Comparison of ENCODE assay signal across 15 cellular contexts in the genomic region with DNA sequence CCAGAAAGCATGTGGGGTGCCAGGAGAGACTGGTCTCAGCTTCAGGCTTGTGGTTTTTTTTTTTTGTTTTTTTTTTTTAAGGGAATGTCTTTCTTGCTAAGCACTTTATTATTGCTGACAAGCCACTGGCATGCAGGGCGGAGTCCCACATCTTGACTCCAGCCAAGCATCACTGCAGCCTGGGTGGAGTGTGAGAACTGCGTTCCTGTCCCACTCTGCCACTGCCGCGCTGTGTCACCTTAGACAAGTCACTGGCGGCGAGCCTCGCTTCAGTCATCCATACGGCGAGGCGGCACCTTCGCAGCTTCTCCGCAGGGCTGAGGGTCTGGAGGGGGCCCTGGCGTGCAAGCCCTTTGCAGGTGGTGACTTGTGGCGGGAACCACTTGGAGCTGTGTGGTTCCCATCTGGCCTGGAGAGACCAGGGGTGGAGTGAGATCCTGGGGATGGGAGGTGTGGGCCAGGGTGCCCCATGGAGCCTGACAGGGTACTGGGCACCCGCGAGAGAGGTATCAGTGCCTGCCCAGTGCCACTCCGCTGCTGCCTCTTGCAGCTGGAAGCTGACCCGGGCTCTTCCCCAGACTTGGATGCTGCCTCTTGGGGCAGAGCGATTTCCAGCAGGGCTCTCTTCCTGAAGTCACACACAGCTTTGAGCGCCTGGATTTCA.
DNase-seq lines count a peak whose midpoint lies in the region; ATAC-seq and TF ChIP-seq lines count a peak whose summit lies in the region.
"Had no signal": no experiment of that assay in that cellular context is flagged by ENCODE, and none has a peak within 500 bp of the region (broad histone marks: within the 10 kb centered on the region; RNA-seq: fewer than 3 reads in every experiment).

No MANE protein-coding gene starts in this region.

- no peak overlapping the region for H4K91ac ChIP-seq in neuronal stem cell (ENCODE audit: low read depth, low read length, poor library complexity)

- H3K9ac ChIP-seq in neuronal stem cell (ENCODE audit: low read depth, low read length, poor library complexity) = no peak overlapping the region

- H3K4ac ChIP-seq in neuronal stem cell (ENCODE audit: low read length) = peak overlapping the region; percentile 55

- H3K4me1 ChIP-seq in neuronal stem cell (ENCODE audit: control insufficient read depth in 2 of 2, insufficient read depth in 1 of 2, low read depth in 1 of 2, low read length in 2 of 2) = peaks cover 15 to 36% of the 10 kb centered on the region in 2 donors
- H3K4me1 ChIP-seq: colonic mucosa had no signal

- H3K18ac ChIP-seq in neuronal stem cell (ENCODE audit: low read length) = peak overlapping the region; percentile 59

- H3K14ac ChIP-seq in neuronal stem cell (ENCODE audit: low read length) = peak overlapping the region; percentile 73

- peak overlapping the region; percentile 24 for H2BK15ac ChIP-seq in neuronal stem cell (ENCODE audit: low read length)

- no CpG with 5 or more reads among the region's 20 CpGs for WGBS in neuronal stem cell (ENCODE audit: extremely low coverage in 2 of 2, insufficient read length in 2 of 2, insufficient replicate concordance in 1 of 2), 2 donors

- DNase-seq in AG10803 (ENCODE audit: low read depth) = peak; percentile 91
- peak; percentile 61 for DNase-seq in choroid plexus epithelial cell (ENCODE audit: low read depth)
- DNase-seq in neuronal stem cell (ENCODE audit: low spot score) = no peak
- no peak for DNase-seq in iPS-NIHi7 (ENCODE audit: extremely low spot score)
- DNase-seq in HuH-7.5 (ENCODE audit: low spot score) = no peak
- DNase-seq in NCI-H128 (lab: John Stamatoyannopoulos, UW; ENCODE audit: unreplicated experiment) = no peak
- DNase-seq: activated naive CD4-positive, alpha-beta T cell treated with Interleukin-2 at 50 U/mL for 16 hours; BE2C; colonic mucosa; NCI-H1105 treated with DMSO at 0.1 percent for 48 hours; nucleus accumbens; spleen had no signal

- H3K79me1 ChIP-seq in neuronal stem cell (ENCODE audit: low read depth, low read length) = no peaks in the 10 kb centered on the region

- H3K27me3 ChIP-seq in neuronal stem cell (ENCODE audit: control insufficient read depth in 3 of 3, insufficient read depth in 3 of 3, low read depth in 1 of 3, low read length in 3 of 3) = no peaks in the 10 kb centered on the region
- H3K27me3 ChIP-seq: BE2C, colonic mucosa had no signal

- H2BK120ac ChIP-seq in neuronal stem cell (ENCODE audit: low read depth, low read length) = no peak overlapping the region

- H3K9me3 ChIP-seq in neuronal stem cell (replicated peaks in 1 of 2; ENCODE audit: control insufficient read depth in 2 of 2, insufficient read depth in 1 of 2, low read depth in 1 of 2, low read length in 2 of 2) = no peaks in the 10 kb centered on the region
- H3K9me3 ChIP-seq: BE2C, colonic mucosa had no signal

- no peak for TF ChIP-seq RAD21 in Ishikawa (IDR thresholded peaks at IDR 0.05; ENCODE audit: low read depth)

- no peak overlapping the region for H3K4me2 ChIP-seq in neuronal stem cell (ENCODE audit: insufficient read depth, low read length, poor library complexity, severe bottlenecking)

- H3K36me3 ChIP-seq in neuronal stem cell (replicated peaks in 1 of 2; ENCODE audit: control insufficient read depth in 2 of 2, insufficient read depth in 2 of 2, low read length in 2 of 2) = no peaks in the 10 kb centered on the region
- H3K36me3 ChIP-seq: colonic mucosa, spleen had no signal

- ATAC-seq in HG02571 (IDR thresholded peaks at IDR 0.05; ENCODE audit: unreplicated experiment) = no peak

- H3K4me3 ChIP-seq in AG10803 (ENCODE audit: low read length) (no peak overlapping the region), choroid plexus epithelial cell (ENCODE audit: low read depth, low read length) (no peak overlapping the region), neuronal stem cell (ENCODE audit: low read length in 2 of 2) (no peak overlapping the region)
- H3K4me3 ChIP-seq: colonic mucosa, spleen had no signal

- no peak overlapping the region for H3K27ac ChIP-seq in neuronal stem cell (replicated peaks; ENCODE audit: low read length)
- H3K27ac ChIP-seq: colonic mucosa, VCaP had no signal

- no peak overlapping the region for H2BK5ac ChIP-seq in neuronal stem cell (ENCODE audit: low read length)

- peak overlapping the region; percentile 92 for H2AK5ac ChIP-seq in neuronal stem cell (ENCODE audit: low read depth, low read length)

- H2AFZ ChIP-seq in neuronal stem cell (ENCODE audit: low read length) = no peak overlapping the region

- no peak for TF ChIP-seq EP300 in Ishikawa (IDR thresholded peaks at IDR 0.05; ENCODE audit: borderline replicate concordance)

- H2BK12ac ChIP-seq in neuronal stem cell (ENCODE audit: low read length) = peak overlapping the region; percentile 91

- TF ChIP-seq CTCF in AG10803 (conservative IDR thresholded peaks at IDR 0.05; ENCODE audit: low read length) (no peak), choroid plexus epithelial cell (conservative IDR thresholded peaks at IDR 0.05; ENCODE audit: low read depth, low read length) (no peak)

- no peak overlapping the region for H4K8ac ChIP-seq in neuronal stem cell (ENCODE audit: low read depth, low read length)

- peak overlapping the region; percentile 57 for H3K23ac ChIP-seq in neuronal stem cell (ENCODE audit: low read depth, low read length, poor library complexity)

TF ChIP-seq in Ishikawa, 13 proteins besides CTCF, POLR2A, EP300 and RAD21:
- no peak for TF ChIP-seq EGR1 (IDR thresholded peaks at IDR 0.05)
- peak; percentile 18; the same call in 1 of the 2 replicates for TF ChIP-seq ZBTB7A (IDR thresholded peaks at IDR 0.05; ENCODE audit: low read depth)
- TF ChIP-seq CEBPB (IDR thresholded peaks at IDR 0.05) = no peak
- TF ChIP-seq, protein P1, sequence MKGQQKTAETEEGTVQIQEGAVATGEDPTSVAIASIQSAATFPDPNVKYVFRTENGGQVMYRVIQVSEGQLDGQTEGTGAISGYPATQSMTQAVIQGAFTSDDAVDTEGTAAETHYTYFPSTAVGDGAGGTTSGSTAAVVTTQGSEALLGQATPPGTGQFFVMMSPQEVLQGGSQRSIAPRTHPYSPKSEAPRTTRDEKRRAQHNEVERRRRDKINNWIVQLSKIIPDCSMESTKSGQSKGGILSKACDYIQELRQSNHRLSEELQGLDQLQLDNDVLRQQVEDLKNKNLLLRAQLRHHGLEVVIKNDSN (IDR thresholded peaks at IDR 0.05) = no peak
- TF ChIP-seq TCF12 (IDR thresholded peaks at IDR 0.05; ENCODE audit: low read depth) = 0 out of 2 replicates have a peak, but pooled peaks have one; percentile 24
- 0 out of 2 replicates have a peak, but pooled peaks have one; percentile 9 for TF ChIP-seq NFIC (IDR thresholded peaks at IDR 0.05)
- no peak for TF ChIP-seq CREB1 (IDR thresholded peaks at IDR 0.05; ENCODE audit: low read depth)
- peak; percentile 19; the same call in 1 of the 2 replicates for TF ChIP-seq TEAD4 (IDR thresholded peaks at IDR 0.05)
- no peak for TF ChIP-seq YY1 (IDR thresholded peaks at IDR 0.05; ENCODE audit: low read depth)
- no peak for TF ChIP-seq TAF1 (IDR thresholded peaks at IDR 0.05; ENCODE audit: low read depth)
- TF ChIP-seq, protein P2, sequence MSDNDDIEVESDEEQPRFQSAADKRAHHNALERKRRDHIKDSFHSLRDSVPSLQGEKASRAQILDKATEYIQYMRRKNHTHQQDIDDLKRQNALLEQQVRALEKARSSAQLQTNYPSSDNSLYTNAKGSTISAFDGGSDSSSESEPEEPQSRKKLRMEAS (IDR thresholded peaks at IDR 0.05) = no peak
- TF ChIP-seq FOXM1 (IDR thresholded peaks at IDR 0.05; ENCODE audit: borderline replicate concordance, low read depth) = no peak
- TF ChIP-seq, protein P3, sequence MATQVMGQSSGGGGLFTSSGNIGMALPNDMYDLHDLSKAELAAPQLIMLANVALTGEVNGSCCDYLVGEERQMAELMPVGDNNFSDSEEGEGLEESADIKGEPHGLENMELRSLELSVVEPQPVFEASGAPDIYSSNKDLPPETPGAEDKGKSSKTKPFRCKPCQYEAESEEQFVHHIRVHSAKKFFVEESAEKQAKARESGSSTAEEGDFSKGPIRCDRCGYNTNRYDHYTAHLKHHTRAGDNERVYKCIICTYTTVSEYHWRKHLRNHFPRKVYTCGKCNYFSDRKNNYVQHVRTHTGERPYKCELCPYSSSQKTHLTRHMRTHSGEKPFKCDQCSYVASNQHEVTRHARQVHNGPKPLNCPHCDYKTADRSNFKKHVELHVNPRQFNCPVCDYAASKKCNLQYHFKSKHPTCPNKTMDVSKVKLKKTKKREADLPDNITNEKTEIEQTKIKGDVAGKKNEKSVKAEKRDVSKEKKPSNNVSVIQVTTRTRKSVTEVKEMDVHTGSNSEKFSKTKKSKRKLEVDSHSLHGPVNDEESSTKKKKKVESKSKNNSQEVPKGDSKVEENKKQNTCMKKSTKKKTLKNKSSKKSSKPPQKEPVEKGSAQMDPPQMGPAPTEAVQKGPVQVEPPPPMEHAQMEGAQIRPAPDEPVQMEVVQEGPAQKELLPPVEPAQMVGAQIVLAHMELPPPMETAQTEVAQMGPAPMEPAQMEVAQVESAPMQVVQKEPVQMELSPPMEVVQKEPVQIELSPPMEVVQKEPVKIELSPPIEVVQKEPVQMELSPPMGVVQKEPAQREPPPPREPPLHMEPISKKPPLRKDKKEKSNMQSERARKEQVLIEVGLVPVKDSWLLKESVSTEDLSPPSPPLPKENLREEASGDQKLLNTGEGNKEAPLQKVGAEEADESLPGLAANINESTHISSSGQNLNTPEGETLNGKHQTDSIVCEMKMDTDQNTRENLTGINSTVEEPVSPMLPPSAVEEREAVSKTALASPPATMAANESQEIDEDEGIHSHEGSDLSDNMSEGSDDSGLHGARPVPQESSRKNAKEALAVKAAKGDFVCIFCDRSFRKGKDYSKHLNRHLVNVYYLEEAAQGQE (IDR thresholded peaks at IDR 0.05; ENCODE audit: low read depth) = no peak

Comparison
In these comparisons a context has a peak if more than half of its experiments do, and no peak if none do; other contexts are left out.
1. DNase-seq: peak in AG10803 (single experiment) and choroid plexus epithelial cell (single experiment); none in neuronal stem cell (single experiment), iPS-NIHi7 (single experiment), HuH-7.5 (single experiment) and NCI-H128 (single experiment).